ENCODE assay signal across 1 cellular context in genomic region chr1:148388260-148389026, GRCh38.
A peak's percentile ranks its signal among the peaks of the same experiment; 100 is the strongest.
TF ChIP-seq lines count a peak whose summit lies in the region.

No MANE protein-coding gene starts in this region.

TF ChIP-seq in K562, 482 proteins besides CTCF, POLR2A, EP300 and RAD21 (continued from another document and continues in another):
- peak; percentile 92 for TF ChIP-seq FOXO4 (CRISPR knock-in tag; IDR thresholded peaks at IDR 0.05)
- no peak for TF ChIP-seq THRA (IDR thresholded peaks at IDR 0.05)
- peak; percentile 17; the same call in 1 of the 2 replicates for TF ChIP-seq AFF4 (CRISPR knock-in tag; IDR thresholded peaks at IDR 0.05)
- TF ChIP-seq TAF7 (tag; IDR thresholded peaks at IDR 0.05) = no peak
- no peak; the same call in 1 of the 2 replicates for TF ChIP-seq ZNF609 (CRISPR knock-in tag; IDR thresholded peaks at IDR 0.05; ENCODE audit: borderline replicate concordance)
- TF ChIP-seq ZNF217 (CRISPR knock-in tag; IDR thresholded peaks at IDR 0.05) = no peak
- no peak for TF ChIP-seq SRSF1 (IDR thresholded peaks at IDR 0.05; ENCODE audit: low read depth, low read length)
- TF ChIP-seq MITF (IDR thresholded peaks at IDR 0.05) = peak; percentile 25; the same call in 1 of the 2 replicates
- TF ChIP-seq ELF4 (CRISPR knock-in tag; IDR thresholded peaks at IDR 0.05) = peak; percentile 98
- no peak for TF ChIP-seq MEIS2 (IDR thresholded peaks at IDR 0.05; ENCODE audit: partially characterized antibody)
- peak; percentile 34 for TF ChIP-seq TAF1 (IDR thresholded peaks at IDR 0.05; ENCODE audit: control insufficient read depth, extremely low read depth, insufficient read depth, low read length, severe bottlenecking)
- peak; percentile 98 for TF ChIP-seq SMAD1 (IDR thresholded peaks at IDR 0.05; ENCODE audit: low read depth, low read length, partially characterized antibody)
- TF ChIP-seq ZFP30 (CRISPR knock-in tag; IDR thresholded peaks at IDR 0.05; ENCODE audit: borderline replicate concordance) = peak; percentile 23; the same call in 1 of the 2 replicates
- TF ChIP-seq ZNF347 (CRISPR knock-in tag; IDR thresholded peaks at IDR 0.05; ENCODE audit: low read depth) = no peak
- TF ChIP-seq TCF15 (CRISPR knock-in tag; IDR thresholded peaks at IDR 0.05) = no peak
- peak; percentile 62; the same call in 1 of the 2 replicates for TF ChIP-seq GATAD2A (IDR thresholded peaks at IDR 0.05)
- TF ChIP-seq ZBTB8A (IDR thresholded peaks at IDR 0.05; ENCODE audit: partially characterized antibody) = no peak
- TF ChIP-seq ATF2 (CRISPR knock-in tag; IDR thresholded peaks at IDR 0.05) = no peak
- peak; percentile 53; the same call in 1 of the 2 replicates for TF ChIP-seq ZNF57 (CRISPR knock-in tag; IDR thresholded peaks at IDR 0.05)
- TF ChIP-seq ZNF655 (CRISPR knock-in tag; IDR thresholded peaks at IDR 0.05) = no peak
- no peak for TF ChIP-seq ELF2 (CRISPR knock-in tag; IDR thresholded peaks at IDR 0.05)
- TF ChIP-seq BCL6 (CRISPR knock-in tag; IDR thresholded peaks at IDR 0.05) = no peak
- peak; percentile 79 for TF ChIP-seq ATF3 (IDR thresholded peaks at IDR 0.05)
- peak; percentile 83 for TF ChIP-seq ATF3 (CRISPR knock-in tag; conservative IDR thresholded peaks at IDR 0.05)
- 0 out of 2 replicates have a peak, but pooled peaks have one; percentile 10 for TF ChIP-seq ZNF212 (CRISPR knock-in tag; IDR thresholded peaks at IDR 0.05)
- no peak for TF ChIP-seq MIER1 (IDR thresholded peaks at IDR 0.05; ENCODE audit: low read depth)
- TF ChIP-seq RAD51 (IDR thresholded peaks at IDR 0.05; ENCODE audit: borderline replicate concordance, low read depth) = no peak
- peak; percentile 75; the same call in 1 of the 2 replicates for TF ChIP-seq MEF2A (IDR thresholded peaks at IDR 0.05; ENCODE audit: control insufficient read depth, low read depth, low read length)
- TF ChIP-seq CREB3 (tag; conservative IDR thresholded peaks at IDR 0.05; ENCODE audit: low read depth) = no peak
- TF ChIP-seq VEZF1 (CRISPR knock-in tag; IDR thresholded peaks at IDR 0.05) = peak; percentile 66
- peak; percentile 87 for TF ChIP-seq SPI1 (IDR thresholded peaks at IDR 0.05; ENCODE audit: borderline replicate concordance, low read depth, low read length)
- peak; percentile 96 for TF ChIP-seq CREM (IDR thresholded peaks at IDR 0.05; ENCODE audit: low read depth)
- TF ChIP-seq RUNX1 (IDR thresholded peaks at IDR 0.05; ENCODE audit: low read depth) = peak; percentile 97; the same call in 1 of the 2 replicates
- TF ChIP-seq ZSCAN29 (IDR thresholded peaks at IDR 0.05) = peak; percentile 57; the same call in 1 of the 2 replicates
- peak; percentile 77; the same call in 1 of the 2 replicates for TF ChIP-seq ZNF77 (CRISPR knock-in tag; IDR thresholded peaks at IDR 0.05)
- TF ChIP-seq SMARCA5 (IDR thresholded peaks at IDR 0.05) = no peak
- TF ChIP-seq GATAD2B (IDR thresholded peaks at IDR 0.05; ENCODE audit: borderline replicate concordance) = no peak; the same call in 1 of the 2 replicates
- TF ChIP-seq NONO (IDR thresholded peaks at IDR 0.05; ENCODE audit: low read depth in 2 of 2, low read length in 1 of 2) = peak in 1 of 2 experiments; percentile 27; a peak in 2 of 4 replicates
- TF ChIP-seq RFX7 (CRISPR knock-in tag; IDR thresholded peaks at IDR 0.05) = peak; percentile 87; the same call in 1 of the 2 replicates
- no peak for TF ChIP-seq NFE2L1 (tag; IDR thresholded peaks at IDR 0.05; ENCODE audit: borderline replicate concordance, low read depth)
- peak; percentile 82; the same call in 1 of the 2 replicates for TF ChIP-seq ZNF695 (CRISPR knock-in tag; IDR thresholded peaks at IDR 0.05)
- TF ChIP-seq ZFP1 (CRISPR knock-in tag; IDR thresholded peaks at IDR 0.05) = no peak
- no peak for TF ChIP-seq TCFL5 (CRISPR knock-in tag; conservative IDR thresholded peaks at IDR 0.05)
- no peak for TF ChIP-seq SNIP1 (IDR thresholded peaks at IDR 0.05; ENCODE audit: low read depth)
